In genomic region chr1:26459573-26460031, GRCh38 we compare ENCODE assay signal across 30 cellular contexts. TPM values are rescaled to one million over a fixed set of nuclear protein-coding genes. Genes with fewer than 3 reads are reported as not detected.
DNase-seq lines count a peak whose midpoint lies in the region; ATAC-seq and TF ChIP-seq lines count a peak whose summit lies in the region.
"Had no signal": no experiment of that assay in that cellular context is flagged by ENCODE, and none has a peak within 500 bp of the region (broad histone marks: within the 10 kb centered on the region; RNA-seq: fewer than 3 reads in every experiment).

No MANE protein-coding gene starts in this region.

- no peaks in the 10 kb centered on the region for H3K9me3 Mint-ChIP-seq in activated CD4-positive, alpha-beta T cell treated with anti-CD3 and anti-CD28 coated beads, Interleukin-2, amount 10 ng/mL, durations not matched to agents 7 days and 5 days
- H3K9me3 Mint-ChIP-seq: activated naive CD4-positive, alpha-beta T cell treated with anti-CD3 and anti-CD28 coated beads for 36 hours; brain; memory B cell; neural crest cell had no signal

- ATAC-seq in gastrocnemius medialis = peak in 1 of 2 donors; percentile 77
- no peak for ATAC-seq in foreskin keratinocyte
- ATAC-seq: pancreas had no signal

- H3K9ac ChIP-seq in colonic mucosa (ENCODE audit: low read depth in 2 of 2, low read length in 2 of 2) = no peak overlapping the region

- H3K4me1 Mint-ChIP-seq in activated CD4-positive, alpha-beta T cell treated with anti-CD3 and anti-CD28 coated beads, Interleukin-2, amount 10 ng/mL, durations not matched to agents 7 days and 5 days = no peaks in the 10 kb centered on the region
- H3K4me1 Mint-ChIP-seq: brain, memory B cell, neural crest cell had no signal

- TF ChIP-seq CTCF in cardiac muscle cell (IDR thresholded peaks at IDR 0.05; ENCODE audit: low read depth, low read length) (no peak), gastrocnemius medialis (IDR thresholded peaks at IDR 0.05 in 4 of 5, conservative IDR thresholded peaks at IDR 0.05 in 1 of 5) (no peak), colonic mucosa (IDR thresholded peaks at IDR 0.05) (no peak), foreskin keratinocyte (conservative IDR thresholded peaks at IDR 0.05) (no peak)

- H3K27me3 Mint-ChIP-seq in activated CD4-positive, alpha-beta T cell treated with anti-CD3 and anti-CD28 coated beads, Interleukin-2, amount 10 ng/mL, durations not matched to agents 7 days and 5 days = no peaks in the 10 kb centered on the region
- H3K27me3 Mint-ChIP-seq: brain; CD4-positive, CD25-positive, alpha-beta regulatory T cell; memory B cell had no signal

- no peak overlapping the region for H3K4me3 Mint-ChIP-seq in activated CD4-positive, alpha-beta T cell treated with anti-CD3 and anti-CD28 coated beads, Interleukin-2, amount 10 ng/mL, durations not matched to agents 7 days and 5 days
- H3K4me3 Mint-ChIP-seq: activated naive CD4-positive, alpha-beta T cell treated with anti-CD3 and anti-CD28 coated beads for 36 hours; brain; CD4-positive, CD25-positive, alpha-beta regulatory T cell; memory B cell; neural crest cell had no signal

- peaks cover 17% of the 10 kb centered on the region for H3K36me3 ChIP-seq in cardiac muscle cell
- H3K36me3 ChIP-seq in gastrocnemius medialis = peaks cover 0 to 67% of the 10 kb centered on the region in 2 donors
- peaks cover 12% of the 10 kb centered on the region for H3K36me3 ChIP-seq in colonic mucosa

- CTCF ChIA-PET in activated CD4-positive, alpha-beta T cell treated with anti-CD3 and anti-CD28 coated beads, Interleukin-2, amount 10 ng/mL, durations not matched to agents 7 days and 5 days (lab: Charles Lee) = interaction anchor here (1.2 to 1.3 kb wide), 2 partner anchors 12 to 41 kb away, joined by 3 to 4 read pairs; no protein-coding TSS in a partner anchor

- H3K9me3 ChIP-seq in cardiac muscle cell (ENCODE audit: low read depth) (no peaks in the 10 kb centered on the region), gastrocnemius medialis (no peaks in the 10 kb centered on the region), colonic mucosa (no peaks in the 10 kb centered on the region)
- H3K9me3 ChIP-seq: pancreas, Peyer's patch, SJCRH30, tibial artery, vagina had no signal

- intact Hi-C loops in gastrocnemius medialis (cut with DNase I; ENCODE audit: low total_unique reads) (no loop called here), colonic mucosa (cut with DNase I) (no loop called here)

- H3K27me3 ChIP-seq in cardiac muscle cell = no peaks in the 10 kb centered on the region
- H3K27me3 ChIP-seq in gastrocnemius medialis = no peaks in the 10 kb centered on the region
- no peaks in the 10 kb centered on the region for H3K27me3 ChIP-seq in colonic mucosa
- H3K27me3 ChIP-seq in foreskin keratinocyte = no peaks in the 10 kb centered on the region
- H3K27me3 ChIP-seq: pancreas, Peyer's patch, SJCRH30, tibial artery, vagina had no signal

- in situ Hi-C loops in gastrocnemius medialis (cut with MboI; ENCODE audit: low sequenced_read_pairs in 4 of 4) = no loop called here

- peak overlapping the region; percentile 6 for H3K27ac Mint-ChIP-seq in activated CD4-positive, alpha-beta T cell treated with anti-CD3 and anti-CD28 coated beads, Interleukin-2, amount 10 ng/mL, durations not matched to agents 7 days and 5 days
- H3K27ac Mint-ChIP-seq: activated naive CD4-positive, alpha-beta T cell treated with anti-CD3 and anti-CD28 coated beads for 36 hours; CD4-positive, CD25-positive, alpha-beta regulatory T cell had no signal

- H3K4me3 ChIP-seq in cardiac muscle cell = no peak overlapping the region
- H3K4me3 ChIP-seq in gastrocnemius medialis = no peak overlapping the region
- no peak overlapping the region for H3K4me3 ChIP-seq in colonic mucosa
- H3K4me3 ChIP-seq: pancreas, Peyer's patch, SJCRH30, tibial artery, vagina had no signal

- peaks cover 43% of the 10 kb centered on the region for H3K36me3 Mint-ChIP-seq in activated CD4-positive, alpha-beta T cell treated with anti-CD3 and anti-CD28 coated beads, Interleukin-2, amount 10 ng/mL, durations not matched to agents 7 days and 5 days (ENCODE audit: low read depth)

- H3K27ac ChIP-seq in cardiac muscle cell = peak overlapping the region; percentile 7
- H3K27ac ChIP-seq in gastrocnemius medialis = peak overlapping the region; percentile 19 to 49 (median 44)
- no peak overlapping the region for H3K27ac ChIP-seq in colonic mucosa
- no peak overlapping the region for H3K27ac ChIP-seq in substantia nigra (ENCODE audit: low read depth, low read length, poor library complexity, severe bottlenecking)
- no peak overlapping the region for H3K27ac ChIP-seq in foreskin keratinocyte
- H3K27ac ChIP-seq: pancreas, Peyer's patch, SJCRH30, tibial artery, vagina had no signal

- no peak for DNase-seq in activated CD4-positive, alpha-beta T cell treated with anti-CD3 and anti-CD28 coated beads, Interleukin-2, amount 10 ng/mL, durations not matched to agents 7 days and 5 days
- no peak for DNase-seq in activated CD4-positive, alpha-beta T cell treated with anti-CD3 and anti-CD28 coated beads for 4 hours
- peak; percentile 70 for DNase-seq in NCI-H2196 (lab: John Stamatoyannopoulos, UW; ENCODE audit: unreplicated experiment)
- DNase-seq in cardiac muscle cell (ENCODE audit: low read depth in 1 of 2, low spot score in 1 of 2) = no peak
- peak in 1 of 2 donors; percentile 25 for DNase-seq in gastrocnemius medialis
- DNase-seq in colonic mucosa = no peak
- DNase-seq in substantia nigra (lab: John Stamatoyannopoulos, UW) = no peak
- no peak for DNase-seq in foreskin keratinocyte
- DNase-seq: activated CD4-positive, alpha-beta T cell treated with anti-CD3 and anti-CD28 coated beads, Interleukin-2, amount 50 U/mL, for 4 hours; activated CD4-positive, CD25-positive, alpha-beta regulatory T cell; activated naive CD4-positive, alpha-beta T cell treated with anti-CD3 and anti-CD28 coated beads for 36 hours; amniotic stem cell; CD4-positive, CD25-positive, alpha-beta regulatory T cell; DND-41; GF-D8; HCEC 1CT; Kasumi-1; NCI-H1694; NCI-H524 treated with DMSO at 0.1 percent for 48 hours; pancreas; Peyer's patch; SJCRH30; stimulated activated CD4-positive, alpha-beta T cell treated with anti-CD3 and anti-CD28 coated beads, Interleukin-12 subunit alpha, Interleukin-12 subunit beta, amount 100 ng/mL, for 4 hours; stimulated activated CD4-positive, alpha-beta T cell treated with anti-CD3 and anti-CD28 coated beads, Interleukin-2, amount 100 ng/mL, for 48 hours; tibial artery had no signal

- H3K4me1 ChIP-seq in cardiac muscle cell (ENCODE audit: low read depth) (no peaks in the 10 kb centered on the region), gastrocnemius medialis (no peaks in the 10 kb centered on the region), colonic mucosa (no peaks in the 10 kb centered on the region), foreskin keratinocyte (no peaks in the 10 kb centered on the region)
- H3K4me1 ChIP-seq: pancreas, Peyer's patch, SJCRH30, tibial artery, vagina had no signal

- TF ChIP-seq POLR2A in gastrocnemius medialis (IDR thresholded peaks at IDR 0.05) = no peak

- POLR2A ChIA-PET in activated CD4-positive, alpha-beta T cell treated with anti-CD3 and anti-CD28 coated beads, Interleukin-2, amount 10 ng/mL, durations not matched to agents 7 days and 5 days (lab: Charles Lee) = no interaction called here

RNA-seq across cellular contexts. Expression of gene HMGN2, which starts 12.6 kb away (rescaled TPM):
- 1,000 to 10,000 TPM; 1,241 to 1,307 TPM for total RNA-seq in activated CD4-positive, alpha-beta T cell treated with anti-CD3 and anti-CD28 coated beads, Interleukin-2, amount 10 ng/mL, durations not matched to agents 7 days and 5 days
- total RNA-seq in cardiac muscle cell = 417 and 533 TPM in 2 replicates
- 792 and 1,191 TPM in 2 replicates for polyA plus RNA-seq in cardiac muscle cell
- total RNA-seq in gastrocnemius medialis = 100 to 1,000 TPM in 1 of 4 donors, 10 to 100 TPM in 3; 68.2 to 136 (median 88.4) TPM
- 100 to 1,000 TPM; 332 to 758 TPM for total RNA-seq in colonic mucosa
- 403 and 474 TPM in 2 replicates for total RNA-seq in foreskin keratinocyte
- polyA plus RNA-seq in foreskin keratinocyte = 515 and 649 TPM in 2 replicates

RNA-seq across cellular contexts. Expression of gene DHDDS, which starts 27.5 kb away (rescaled TPM):
- 10 to 100 TPM; 49.1 to 55.3 TPM for total RNA-seq in activated CD4-positive, alpha-beta T cell treated with anti-CD3 and anti-CD28 coated beads, Interleukin-2, amount 10 ng/mL, durations not matched to agents 7 days and 5 days
- total RNA-seq in cardiac muscle cell = 48.7 and 51.1 TPM in 2 replicates
- polyA plus RNA-seq in cardiac muscle cell = 41.7 and 46.8 TPM in 2 replicates
- 10 to 100 TPM; 12.1 to 30.7 (median 22.3) TPM for total RNA-seq in gastrocnemius medialis
- total RNA-seq in colonic mucosa = 10 to 100 TPM; 83.5 to 88.5 TPM
- total RNA-seq in foreskin keratinocyte = 30.0 and 38.0 TPM in 2 replicates
- 28.6 and 28.8 TPM in 2 replicates for polyA plus RNA-seq in foreskin keratinocyte

RNA-seq across cellular contexts. Expression of gene LIN28A, which starts 49.0 kb away (rescaled TPM):
- not detected for total RNA-seq in activated CD4-positive, alpha-beta T cell treated with anti-CD3 and anti-CD28 coated beads, Interleukin-2, amount 10 ng/mL, durations not matched to agents 7 days and 5 days
- total RNA-seq in cardiac muscle cell (7.2 and 16.6 TPM in 2 replicates), gastrocnemius medialis (not detected), colonic mucosa (1 to 10 TPM in 1 of 2 donors, not detected in 1; 1.4 TPM), foreskin keratinocyte (not detected in 2 replicates)
- polyA plus RNA-seq in cardiac muscle cell (3.4 and 5.6 TPM in 2 replicates), foreskin keratinocyte (not detected in 2 replicates)
- total RNA-seq: activated naive CD4-positive, alpha-beta T cell treated with anti-CD3 and anti-CD28 coated beads for 36 hours; CD4-positive, CD25-positive, alpha-beta regulatory T cell; chondrocyte; Peyer's patch; SJCRH30; vagina had no signal
- polyA plus RNA-seq: CD4-positive, CD25-positive, alpha-beta regulatory T cell; pancreas had no signal

Comparison
In these comparisons a context has a peak if more than half of its experiments do, and no peak if none do; other contexts are left out.
1. H3K27ac ChIP-seq: peak in cardiac muscle cell (single experiment) and gastrocnemius medialis (4 of 4); none in colonic mucosa (single experiment), substantia nigra (single experiment) and foreskin keratinocyte (single experiment).